ENCODE assay signal across 2 cellular contexts in the genomic region with DNA sequence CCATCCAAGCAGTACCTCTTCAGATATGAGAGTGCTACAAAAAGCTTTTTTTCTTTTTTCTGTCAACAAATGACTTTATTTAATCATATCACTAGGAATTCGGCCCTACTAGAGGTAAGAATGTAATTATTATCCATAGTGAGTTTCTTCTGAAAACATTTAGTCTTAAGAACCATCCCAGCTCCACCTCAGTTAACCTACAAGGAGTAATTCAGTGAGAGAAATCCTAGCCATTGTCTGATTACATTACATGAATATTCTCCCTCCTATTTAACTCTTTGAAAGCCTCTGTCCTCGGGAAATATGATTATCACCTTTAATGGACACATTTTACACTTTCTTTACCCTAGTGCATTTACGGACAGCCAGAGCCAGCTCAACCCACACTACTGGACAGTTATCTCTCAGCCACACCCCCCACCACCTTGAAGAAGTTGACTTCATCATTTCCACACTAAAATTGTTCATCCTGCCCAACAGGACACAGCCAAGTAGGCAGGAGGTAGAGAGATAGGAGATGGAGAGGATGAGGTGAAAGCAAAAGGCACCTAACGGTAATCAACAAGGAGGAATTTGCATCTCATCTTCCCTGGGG.
TF ChIP-seq lines count a peak whose summit lies in the region.

No MANE protein-coding gene starts in this region.

TF ChIP-seq in SK-N-SH, 30 proteins besides CTCF, POLR2A, EP300 and RAD21 (continued from another document):
- TF ChIP-seq, protein P1, sequence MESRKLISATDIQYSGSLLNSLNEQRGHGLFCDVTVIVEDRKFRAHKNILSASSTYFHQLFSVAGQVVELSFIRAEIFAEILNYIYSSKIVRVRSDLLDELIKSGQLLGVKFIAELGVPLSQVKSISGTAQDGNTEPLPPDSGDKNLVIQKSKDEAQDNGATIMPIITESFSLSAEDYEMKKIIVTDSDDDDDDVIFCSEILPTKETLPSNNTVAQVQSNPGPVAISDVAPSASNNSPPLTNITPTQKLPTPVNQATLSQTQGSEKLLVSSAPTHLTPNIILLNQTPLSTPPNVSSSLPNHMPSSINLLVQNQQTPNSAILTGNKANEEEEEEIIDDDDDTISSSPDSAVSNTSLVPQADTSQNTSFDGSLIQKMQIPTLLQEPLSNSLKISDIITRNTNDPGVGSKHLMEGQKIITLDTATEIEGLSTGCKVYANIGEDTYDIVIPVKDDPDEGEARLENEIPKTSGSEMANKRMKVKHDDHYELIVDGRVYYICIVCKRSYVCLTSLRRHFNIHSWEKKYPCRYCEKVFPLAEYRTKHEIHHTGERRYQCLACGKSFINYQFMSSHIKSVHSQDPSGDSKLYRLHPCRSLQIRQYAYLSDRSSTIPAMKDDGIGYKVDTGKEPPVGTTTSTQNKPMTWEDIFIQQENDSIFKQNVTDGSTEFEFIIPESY (IDR thresholded peaks at IDR 0.05; ENCODE audit: borderline replicate concordance, low read depth), result no peak
- TF ChIP-seq FOXM1 (IDR thresholded peaks at IDR 0.05; ENCODE audit: low read depth) (no peak), POLR2AphosphoS5 (IDR thresholded peaks at IDR 0.05; ENCODE audit: low read depth, low read length) (no peak), TCF12 (IDR thresholded peaks at IDR 0.05) (no peak), CHD2 (IDR thresholded peaks at IDR 0.05; ENCODE audit: low read length, partially characterized antibody) (no peak), MXI1 (IDR thresholded peaks at IDR 0.05; ENCODE audit: low read depth, low read length) (no peak), ELF1 (IDR thresholded peaks at IDR 0.05) (no peak), RCOR1 (IDR thresholded peaks at IDR 0.05; ENCODE audit: low read length) (no peak), MEF2A (IDR thresholded peaks at IDR 0.05; ENCODE audit: borderline replicate concordance, low read depth) (no peak), SMC3 (IDR thresholded peaks at IDR 0.05; ENCODE audit: low read depth, low read length) (no peak), FOXJ3 (CRISPR knock-in tag; IDR thresholded peaks at IDR 0.05) (no peak), FOSL2 (IDR thresholded peaks at IDR 0.05; ENCODE audit: borderline replicate concordance, low read depth) (no peak)
- TF ChIP-seq, protein P2, sequence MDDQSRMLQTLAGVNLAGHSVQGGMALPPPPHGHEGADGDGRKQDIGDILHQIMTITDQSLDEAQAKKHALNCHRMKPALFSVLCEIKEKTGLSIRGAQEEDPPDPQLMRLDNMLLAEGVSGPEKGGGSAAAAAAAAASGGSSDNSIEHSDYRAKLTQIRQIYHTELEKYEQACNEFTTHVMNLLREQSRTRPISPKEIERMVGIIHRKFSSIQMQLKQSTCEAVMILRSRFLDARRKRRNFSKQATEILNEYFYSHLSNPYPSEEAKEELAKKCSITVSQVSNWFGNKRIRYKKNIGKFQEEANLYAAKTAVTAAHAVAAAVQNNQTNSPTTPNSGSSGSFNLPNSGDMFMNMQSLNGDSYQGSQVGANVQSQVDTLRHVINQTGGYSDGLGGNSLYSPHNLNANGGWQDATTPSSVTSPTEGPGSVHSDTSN (IDR thresholded peaks at IDR 0.05), result no peak
- TF ChIP-seq, protein P3, sequence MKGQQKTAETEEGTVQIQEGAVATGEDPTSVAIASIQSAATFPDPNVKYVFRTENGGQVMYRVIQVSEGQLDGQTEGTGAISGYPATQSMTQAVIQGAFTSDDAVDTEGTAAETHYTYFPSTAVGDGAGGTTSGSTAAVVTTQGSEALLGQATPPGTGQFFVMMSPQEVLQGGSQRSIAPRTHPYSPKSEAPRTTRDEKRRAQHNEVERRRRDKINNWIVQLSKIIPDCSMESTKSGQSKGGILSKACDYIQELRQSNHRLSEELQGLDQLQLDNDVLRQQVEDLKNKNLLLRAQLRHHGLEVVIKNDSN (IDR thresholded peaks at IDR 0.05; ENCODE audit: borderline replicate concordance, low read depth), result no peak

TF ChIP-seq in SK-N-SH treated with all-trans-retinoic acid at 6 μM for 48 hours, 23 proteins besides CTCF, POLR2A, EP300 and RAD21 (continued from another document):
- TF ChIP-seq, protein P4, sequence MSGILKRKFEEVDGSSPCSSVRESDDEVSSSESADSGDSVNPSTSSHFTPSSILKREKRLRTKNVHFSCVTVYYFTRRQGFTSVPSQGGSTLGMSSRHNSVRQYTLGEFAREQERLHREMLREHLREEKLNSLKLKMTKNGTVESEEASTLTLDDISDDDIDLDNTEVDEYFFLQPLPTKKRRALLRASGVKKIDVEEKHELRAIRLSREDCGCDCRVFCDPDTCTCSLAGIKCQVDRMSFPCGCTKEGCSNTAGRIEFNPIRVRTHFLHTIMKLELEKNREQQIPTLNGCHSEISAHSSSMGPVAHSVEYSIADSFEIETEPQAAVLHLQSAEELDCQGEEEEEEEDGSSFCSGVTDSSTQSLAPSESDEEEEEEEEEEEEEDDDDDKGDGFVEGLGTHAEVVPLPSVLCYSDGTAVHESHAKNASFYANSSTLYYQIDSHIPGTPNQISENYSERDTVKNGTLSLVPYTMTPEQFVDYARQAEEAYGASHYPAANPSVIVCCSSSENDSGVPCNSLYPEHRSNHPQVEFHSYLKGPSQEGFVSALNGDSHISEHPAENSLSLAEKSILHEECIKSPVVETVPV (CRISPR knock-in tag; IDR thresholded peaks at IDR 0.05), result no peak
- TF ChIP-seq OSR1 (CRISPR knock-in tag; IDR thresholded peaks at IDR 0.05) (no peak), RARB (CRISPR knock-in tag; IDR thresholded peaks at IDR 0.05) (no peak), CSDC2 (CRISPR knock-in tag; IDR thresholded peaks at IDR 0.05) (no peak)
